In genomic region chr5:59276277-59276647, GRCh38 we compare ENCODE assay signal across 14 cellular contexts.
A peak's percentile ranks its signal among the peaks of the same experiment; 100 is the strongest.
DNase-seq lines count a peak whose midpoint lies in the region; ATAC-seq and TF ChIP-seq lines count a peak whose summit lies in the region.
"Had no signal": no experiment of that assay in that cellular context is flagged by ENCODE, and none has a peak within 500 bp of the region (broad histone marks: within the 10 kb centered on the region; RNA-seq: fewer than 3 reads in every experiment).

No MANE protein-coding gene starts in this region.

- intact Hi-C loops in mammary epithelial cell (cut with micrococcal nuclease), result loop anchor here (1.0 kb wide), 1 partner anchor 82 kb away; no protein-coding TSS in a partner anchor

- no peaks in the 10 kb centered on the region for H3K36me3 ChIP-seq in HEK293 (ENCODE audit: control insufficient read depth in 2 of 2, insufficient read depth in 1 of 2, low read length in 2 of 2)
- H3K36me3 ChIP-seq in mammary epithelial cell (ENCODE audit: insufficient read depth, low read length), result no peaks in the 10 kb centered on the region

- dilution Hi-C loops in mammary epithelial cell (cut with HindIII; ENCODE audit: low sequenced_read_pairs), result loop anchor here (5.0 kb wide), 1 partner anchor 89 kb away; no protein-coding TSS in a partner anchor

- DNase-seq in mammary epithelial cell (no peak), skeletal muscle cell (ENCODE audit: low read depth) (no peak), HuH-7 (ENCODE audit: low spot score) (no peak), NCI-H1105 (lab: John Stamatoyannopoulos, UW) (no peak), NCI-H510A (lab: John Stamatoyannopoulos, UW) (no peak)
- DNase-seq: activated CD4-positive, alpha-beta T cell treated with anti-CD3 and anti-CD28 coated beads, Interleukin-2, amount 50 U/mL, for 48 hours; central memory CD4-positive, alpha-beta T cell; NCI-H2171 treated with DMSO at 0.1 percent for 48 hours; SK-N-SH; stimulated activated CD4-positive, alpha-beta T cell treated with anti-CD3 and anti-CD28 coated beads, Interleukin-2, amount 100 ng/mL, for 24 hours had no signal

- H3K9me3 ChIP-seq in HEK293 (ENCODE audit: control insufficient read depth, insufficient read depth, low read depth, low read length), result no peaks in the 10 kb centered on the region
- H3K9me3 ChIP-seq in mammary epithelial cell (replicated peaks; ENCODE audit: insufficient read depth, low read length), result no peaks in the 10 kb centered on the region
- H3K9me3 ChIP-seq: SK-N-SH had no signal

- WGBS in mammary epithelial cell (ENCODE audit: low coverage, missing lambda C conversion rate), result 50% methylated on average over 2 of the region's 2 CpGs

- no peak for ATAC-seq in activated CD4-positive, CD25-positive, alpha-beta regulatory T cell treated with anti-CD3 and anti-CD28 coated beads, Interleukin-2, amount 50 U/mL, for 24 hours
- ATAC-seq: HCT116 had no signal

- TF ChIP-seq CTCF in HEK293 (tag by site-specific recombination; IDR thresholded peaks at IDR 0.05), result no peak
- TF ChIP-seq CTCF in mammary epithelial cell (conservative IDR thresholded peaks at IDR 0.05 in 1 of 2, IDR thresholded peaks at IDR 0.05 in 1 of 2; ENCODE audit: extremely low read depth in 1 of 2, insufficient read depth in 1 of 2, low read depth in 1 of 2, low read length in 2 of 2), result no peak

- H3K27ac ChIP-seq in HEK293 (ENCODE audit: extremely low read depth, low read depth, low read length), result peak overlapping the region; percentile 94
- H3K27ac ChIP-seq in mammary epithelial cell (ENCODE audit: insufficient read depth, low read depth, low read length), result peak overlapping the region; percentile 95
- H3K27ac ChIP-seq in layer of hippocampus (ENCODE audit: low read depth, low read length), result peak overlapping the region; percentile 30

- H3K79me2 ChIP-seq in mammary epithelial cell (ENCODE audit: insufficient read depth, low read length), result no peaks in the 10 kb centered on the region

- peak overlapping the region; percentile 95 for H3K4me2 ChIP-seq in mammary epithelial cell (ENCODE audit: insufficient read depth, low read depth, low read length)
- H3K4me2 ChIP-seq: SK-N-SH had no signal

- H2AFZ ChIP-seq in mammary epithelial cell (ENCODE audit: low read depth, low read length), result peak overlapping the region; percentile 99

- in situ Hi-C loops in mammary epithelial cell (cut with MboI; ENCODE audit: low sequenced_read_pairs in 2 of 2), result no loop called here

- H3K4me3 ChIP-seq in HEK293 (ENCODE audit: low read depth, low read length), result peak overlapping the region; percentile 61
- peak overlapping the region; percentile 46 to 93 (median 80) for H3K4me3 ChIP-seq in mammary epithelial cell (replicated peaks in 1 of 3; ENCODE audit: insufficient read depth in 1 of 3, low read depth in 2 of 3, low read length in 3 of 3)
- peak overlapping the region; percentile 35 for H3K4me3 ChIP-seq in skeletal muscle cell (ENCODE audit: low read depth, low read length)

- peak overlapping the region; percentile 98 for H3K9ac ChIP-seq in mammary epithelial cell (ENCODE audit: insufficient read depth, low read length)
- H3K9ac ChIP-seq: SK-N-SH had no signal

- H3K4me1 ChIP-seq in HEK293 (ENCODE audit: control insufficient read depth, insufficient read depth, low read length) (peaks cover 20% of the 10 kb centered on the region), mammary epithelial cell (ENCODE audit: insufficient read depth, low read length) (peaks cover 8% of the 10 kb centered on the region)

- H3K27me3 ChIP-seq in mammary epithelial cell (ENCODE audit: insufficient read depth, low read length), result no peaks in the 10 kb centered on the region
- H3K27me3 ChIP-seq in layer of hippocampus (ENCODE audit: control insufficient read depth, insufficient read depth, low read length), result no peaks in the 10 kb centered on the region

- no TSS peak for BruUV-seq in mammary epithelial cell (replicated peaks; lab: Mats Ljungman, UMichigan)

- POLR2A ChIA-PET in HEK293 (lab: Yijun Ruan, JAX), result interaction anchor here (0.6 to 2.7 kb wide), 5 partner anchors 12 to 94 kb away, joined by 3 to 9 read pairs (median 6); no protein-coding TSS in a partner anchor

- CTCF ChIA-PET in HEK293 (lab: Yijun Ruan, JAX), result interaction anchor here (0.5 to 1.3 kb wide), 6 partner anchors 12 to 101 kb away, joined by 3 to 6 read pairs (median 4); no protein-coding TSS in a partner anchor
- CTCF ChIA-PET in mammary epithelial cell (lab: Charles Lee; ENCODE audit: low non-redundant PET), result no interaction called here

- H4K20me1 ChIP-seq in mammary epithelial cell (ENCODE audit: insufficient read depth, low read length), result no peaks in the 10 kb centered on the region

TF ChIP-seq in HEK293, 187 proteins besides CTCF, POLR2A, EP300 and RAD21 (continues in another document):
- TF ChIP-seq ZBTB44 (tag by site-specific recombination; IDR thresholded peaks at IDR 0.05), result 0 out of 2 replicates have a peak, but pooled peaks have one; percentile 39
- no peak for TF ChIP-seq ZNF133 (tag by site-specific recombination; IDR thresholded peaks at IDR 0.05)
- TF ChIP-seq SP3 (tag by site-specific recombination; IDR thresholded peaks at IDR 0.05), result 0 out of 2 replicates have a peak, but pooled peaks have one; percentile 8
- TF ChIP-seq ZNF518A (tag by site-specific recombination; conservative IDR thresholded peaks at IDR 0.05; ENCODE audit: low read depth), result no peak
- peak; percentile 67 for TF ChIP-seq FEZF1 (tag by site-specific recombination; IDR thresholded peaks at IDR 0.05)
- 0 out of 2 replicates have a peak, but pooled peaks have one; percentile 10 for TF ChIP-seq ZNF660 (tag by site-specific recombination; IDR thresholded peaks at IDR 0.05)
- no peak for TF ChIP-seq ZNF76 (tag by site-specific recombination; IDR thresholded peaks at IDR 0.05; ENCODE audit: borderline replicate concordance, low read depth)
- TF ChIP-seq SALL2 (tag by site-specific recombination; IDR thresholded peaks at IDR 0.05; ENCODE audit: borderline replicate concordance), result no peak
- 0 out of 2 replicates have a peak, but pooled peaks have one; percentile 2 for TF ChIP-seq ZBTB21 (tag by site-specific recombination; IDR thresholded peaks at IDR 0.05)
- TF ChIP-seq ZNF404 (tag by site-specific recombination; IDR thresholded peaks at IDR 0.05), result no peak
- peak; percentile 69 for TF ChIP-seq KLF10 (tag by site-specific recombination; IDR thresholded peaks at IDR 0.05)
- no peak for TF ChIP-seq ZNF433 (tag by site-specific recombination; IDR thresholded peaks at IDR 0.05; ENCODE audit: low read depth)

Comparison
In these comparisons a context has a peak if more than half of its experiments do, and no peak if none do; other contexts are left out.
1. H3K27ac ChIP-seq: peak in every context shown above with its lines; median percentile 95 in mammary epithelial cell; 94 in HEK293; 30 in layer of hippocampus.